ENCODE assay signal across 22 cellular contexts in the genomic region with DNA sequence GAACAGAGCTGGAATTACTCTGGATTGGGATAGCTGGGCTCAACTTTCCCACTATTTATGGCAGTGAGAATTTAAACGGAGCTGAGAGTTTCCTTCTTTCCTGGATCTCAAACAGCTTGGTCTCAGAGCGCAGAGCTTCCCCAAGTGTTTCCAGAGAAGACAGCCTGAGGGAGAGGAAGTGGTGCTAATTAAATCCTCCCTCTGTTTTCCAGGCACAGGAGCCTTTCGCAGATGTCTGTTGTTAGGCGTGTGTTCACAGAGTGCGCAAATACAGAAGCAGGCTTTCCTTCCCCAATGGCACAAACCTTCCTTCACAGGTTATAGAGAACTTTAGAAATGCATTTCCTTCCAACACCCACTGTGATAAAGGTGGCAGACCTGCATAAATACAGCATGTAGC. TPM values are rescaled to one million over a fixed set of nuclear protein-coding genes. Genes with fewer than 3 reads are reported as not detected.
DNase-seq lines count a peak whose midpoint lies in the region.
"Had no signal": no experiment of that assay in that cellular context is flagged by ENCODE, and none has a peak within 500 bp of the region (broad histone marks: within the 10 kb centered on the region; RNA-seq: fewer than 3 reads in every experiment).

No MANE protein-coding gene starts in this region.

- H3K4me3 Mint-ChIP-seq in activated CD4-positive, alpha-beta T cell treated with anti-CD3 and anti-CD28 coated beads, Interleukin-2, amount 10 ng/mL, durations not matched to agents 24 days and 14 days: no peak overlapping the region
- H3K4me3 Mint-ChIP-seq: activated B cell treated with CpG ODN at 0.5 μM for 24 hours; activated T-cell treated with anti-CD3 and anti-CD28 coated beads, Interleukin-2, amount 50 U/mL, for 4 hours; central memory CD8-positive, alpha-beta T cell; stimulated activated naive CD8-positive, alpha-beta T cell treated with anti-CD3 and anti-CD28 coated beads, Interleukin-15, amount 100 ng/mL, for 72 hours; T-helper 17 cell had no signal

- no peak overlapping the region for H3K27ac ChIP-seq in SK-N-MC
- H3K27ac ChIP-seq: C4-2B had no signal

- peak overlapping the region; percentile 11; the same call in 1 of the 2 replicates for H3K4me3 ChIP-seq in SK-N-MC

- no peaks in the 10 kb centered on the region for H3K9me3 Mint-ChIP-seq in activated CD4-positive, alpha-beta T cell treated with anti-CD3 and anti-CD28 coated beads, Interleukin-2, amount 10 ng/mL, durations not matched to agents 24 days and 14 days
- H3K9me3 Mint-ChIP-seq: activated B cell treated with CpG ODN at 0.5 μM for 24 hours; activated T-cell treated with anti-CD3 and anti-CD28 coated beads, Interleukin-2, amount 50 U/mL, for 4 hours; central memory CD8-positive, alpha-beta T cell; stimulated activated naive CD8-positive, alpha-beta T cell treated with anti-CD3 and anti-CD28 coated beads, Interleukin-15, amount 100 ng/mL, for 72 hours had no signal

- DNase-seq in activated CD4-positive, alpha-beta T cell treated with anti-CD3 and anti-CD28 coated beads, Interleukin-2, amount 10 ng/mL, durations not matched to agents 24 days and 14 days: peak; percentile 17
- no peak for DNase-seq in activated CD4-positive, alpha-beta T cell treated with anti-CD3 and anti-CD28 coated beads for 1 hour
- DNase-seq in SK-N-MC (ENCODE audit: low read depth, low spot score) (peak; percentile 97), iPS-NIHi7 (ENCODE audit: extremely low spot score) (peak; percentile 16), GF-D8 (lab: John Stamatoyannopoulos, UW) (no peak), NCI-H2196 treated with DMSO at 0.1 percent for 48 hours (lab: John Stamatoyannopoulos, UW; ENCODE audit: unreplicated experiment) (no peak), glomerular visceral epithelial cell (ENCODE audit: extremely low spot score) (no peak), activated gamma-delta T cell treated with Interleukin-2 at 50 U/mL for 16 hours (no peak)
- DNase-seq: activated B cell treated with CpG ODN at 0.5 μM for 24 hours; activated CD8-positive, alpha-beta memory T cell treated with anti-CD3 and anti-CD28 coated beads for 24 hours; activated naive CD4-positive, alpha-beta T cell treated with anti-CD3 and anti-CD28 coated beads, Interleukin-2, amount 50 U/mL, for 16 hours; activated T-cell treated with anti-CD3 and anti-CD28 coated beads, Interleukin-2, amount 50 U/mL, for 4 hours; aorta; GOT3; left ventricle myocardium superior; NCI-H524; SHP77; stimulated activated CD4-positive, alpha-beta T cell treated with anti-CD3 and anti-CD28 coated beads, Interleukin-4, amount 100 ng/mL, for 1 hour; stimulated activated naive CD8-positive, alpha-beta T cell treated with anti-CD3 and anti-CD28 coated beads, Interleukin-15, amount 100 ng/mL, for 72 hours; T-helper 17 cell had no signal

- intact Hi-C loops in activated CD4-positive, alpha-beta T cell treated with anti-CD3 and anti-CD28 coated beads, Interleukin-2, amount 10 ng/mL, durations not matched to agents 24 days and 14 days (cut with micrococcal nuclease): no loop called here

- no peak overlapping the region for H3K27ac Mint-ChIP-seq in activated CD4-positive, alpha-beta T cell treated with anti-CD3 and anti-CD28 coated beads, Interleukin-2, amount 10 ng/mL, durations not matched to agents 24 days and 14 days
- H3K27ac Mint-ChIP-seq: activated B cell treated with CpG ODN at 0.5 μM for 24 hours; stimulated activated naive CD8-positive, alpha-beta T cell treated with anti-CD3 and anti-CD28 coated beads, Interleukin-15, amount 100 ng/mL, for 72 hours; T-helper 17 cell had no signal

- no peak overlapping the region for H3K9ac ChIP-seq in SK-N-MC (ENCODE audit: insufficient read length)

- peaks cover 22% of the 10 kb centered on the region for H3K27me3 Mint-ChIP-seq in activated CD4-positive, alpha-beta T cell treated with anti-CD3 and anti-CD28 coated beads, Interleukin-2, amount 10 ng/mL, durations not matched to agents 24 days and 14 days
- H3K27me3 Mint-ChIP-seq: central memory CD8-positive, alpha-beta T cell had no signal

- H3K36me3 ChIP-seq in SK-N-MC (ENCODE audit: insufficient read depth, low read length): no peaks in the 10 kb centered on the region

- H3K36me3 Mint-ChIP-seq in activated CD4-positive, alpha-beta T cell treated with anti-CD3 and anti-CD28 coated beads, Interleukin-2, amount 10 ng/mL, durations not matched to agents 24 days and 14 days (ENCODE audit: low read depth): no peaks in the 10 kb centered on the region

- H3K9me3 ChIP-seq in SK-N-MC (ENCODE audit: low read depth, low read length): no peaks in the 10 kb centered on the region

- no peaks in the 10 kb centered on the region for H3K4me1 Mint-ChIP-seq in activated CD4-positive, alpha-beta T cell treated with anti-CD3 and anti-CD28 coated beads, Interleukin-2, amount 10 ng/mL, durations not matched to agents 24 days and 14 days
- H3K4me1 Mint-ChIP-seq: activated B cell treated with CpG ODN at 0.5 μM for 24 hours; central memory CD8-positive, alpha-beta T cell; stimulated activated naive CD8-positive, alpha-beta T cell treated with anti-CD3 and anti-CD28 coated beads, Interleukin-15, amount 100 ng/mL, for 72 hours; T-helper 17 cell had no signal

RNA-seq across cellular contexts. Expression of gene TPRG1, which starts 32.7 kb away (rescaled TPM):
- 25.9 and 29.7 TPM in 2 replicates for total RNA-seq in activated CD4-positive, alpha-beta T cell treated with anti-CD3 and anti-CD28 coated beads, Interleukin-2, amount 10 ng/mL, durations not matched to agents 24 days and 14 days

Comparison
In these comparisons a context has a peak if more than half of its experiments do, and no peak if none do; other contexts are left out.
1. DNase-seq: peak in activated CD4-positive, alpha-beta T cell treated with anti-CD3 and anti-CD28 coated beads, Interleukin-2, amount 10 ng/mL, durations not matched to agents 24 days and 14 days (single experiment), SK-N-MC (single experiment) and iPS-NIHi7 (single experiment); none in activated CD4-positive, alpha-beta T cell treated with anti-CD3 and anti-CD28 coated beads for 1 hour (single experiment), GF-D8 (single experiment), NCI-H2196 treated with DMSO at 0.1 percent for 48 hours (single experiment), glomerular visceral epithelial cell (single experiment) and activated gamma-delta T cell treated with Interleukin-2 at 50 U/mL for 16 hours (single experiment).